13 cellular contexts compared by ENCODE assay signal in genomic region chr15:66698971-66699370, GRCh38.
"Had no signal": no experiment of that assay in that cellular context is flagged by ENCODE, and none has a peak within 500 bp of the region (broad histone marks: within the 10 kb centered on the region; RNA-seq: fewer than 3 reads in every experiment).

No MANE protein-coding gene starts in this region.

- H3K27ac Mint-ChIP-seq: activated CD4-positive, alpha-beta memory T cell treated with anti-CD3 and anti-CD28 coated beads for 36 hours; activated naive CD8-positive, alpha-beta T cell treated with anti-CD3 and anti-CD28 coated beads, Interleukin-2, amount 50 U/mL, for 24 hours; natural killer cell had no signal

- H3K27ac ChIP-seq: colonic mucosa, lower lobe of right lung, suprapubic skin had no signal

- H3K9me3 Mint-ChIP-seq: activated CD4-positive, alpha-beta memory T cell treated with anti-CD3 and anti-CD28 coated beads for 36 hours; activated naive CD8-positive, alpha-beta T cell treated with anti-CD3 and anti-CD28 coated beads, Interleukin-2, amount 50 U/mL, for 24 hours; activated T-cell treated with anti-CD3 and anti-CD28 coated beads, Interleukin-2, amount 50 U/mL, for 4 hours; natural killer cell had no signal

- H3K4me3 Mint-ChIP-seq: activated CD4-positive, alpha-beta memory T cell treated with anti-CD3 and anti-CD28 coated beads for 36 hours; activated naive CD8-positive, alpha-beta T cell treated with anti-CD3 and anti-CD28 coated beads, Interleukin-2, amount 50 U/mL, for 24 hours; natural killer cell had no signal

- H3K27me3 ChIP-seq: colonic mucosa had no signal

- H3K9me3 ChIP-seq: colonic mucosa, lower lobe of right lung, mucosa of descending colon, suprapubic skin had no signal

- DNase-seq: activated CD4-positive, alpha-beta T cell treated with anti-CD3 and anti-CD28 coated beads for 1 hour; activated T-cell treated with anti-CD3 and anti-CD28 coated beads, Interleukin-2, amount 50 U/mL, for 4 hours; effector CD4-positive, alpha-beta T cell; kidney glomerular epithelial cell; natural killer cell; stimulated activated CD4-positive, alpha-beta T cell treated with anti-CD3 and anti-CD28 coated beads, Interleukin-4, amount 100 ng/mL, for 1 hour had no signal

- H3K4me1 ChIP-seq: colonic mucosa had no signal

- ATAC-seq: activated naive CD8-positive, alpha-beta T cell treated with anti-CD3 and anti-CD28 coated beads, Interleukin-2, amount 50 U/mL, for 24 hours; activated T-cell treated with anti-CD3 and anti-CD28 coated beads, Interleukin-2, amount 50 U/mL, for 4 hours; natural killer cell; stimulated activated naive CD8-positive, alpha-beta T cell treated with anti-CD3 and anti-CD28 coated beads, Interleukin-15, Interleukin-2, amounts not matched to agents 100 U/mL and 50 U/mL, for 24 hours had no signal

- H3K36me3 ChIP-seq: colonic mucosa, lower lobe of right lung, suprapubic skin had no signal

- H3K36me3 Mint-ChIP-seq: activated CD4-positive, alpha-beta memory T cell treated with anti-CD3 and anti-CD28 coated beads for 36 hours; natural killer cell had no signal

- H3K4me3 ChIP-seq: colonic mucosa, lower lobe of right lung, mucosa of descending colon, suprapubic skin had no signal
